In the genomic region with DNA sequence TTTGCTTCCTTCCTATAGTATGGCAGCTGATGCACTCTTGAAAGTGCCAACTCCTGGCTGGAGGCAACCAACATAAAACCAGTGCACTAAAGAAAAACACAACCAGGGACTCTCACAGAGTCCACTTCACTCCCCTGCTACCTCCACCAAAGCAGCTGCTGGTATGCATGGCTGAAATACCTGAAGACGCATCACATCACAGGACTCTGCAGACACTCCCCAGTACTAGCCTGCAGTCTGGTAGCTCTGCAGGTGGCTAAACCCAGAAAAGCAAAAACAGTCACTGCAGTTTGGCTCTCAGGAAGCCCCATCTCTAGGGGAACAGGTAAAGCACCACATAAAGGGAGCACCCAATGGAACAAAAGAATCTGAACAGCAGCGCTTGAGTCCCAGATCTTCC, we compare ENCODE assay signal across 20 cellular contexts.
DNase-seq lines count a peak whose midpoint lies in the region; ATAC-seq and TF ChIP-seq lines count a peak whose summit lies in the region.
"Had no signal": no experiment of that assay in that cellular context is flagged by ENCODE, and none has a peak within 500 bp of the region (broad histone marks: within the 10 kb centered on the region; RNA-seq: fewer than 3 reads in every experiment).

No MANE protein-coding gene starts in this region.

- no peaks in the 10 kb centered on the region for H3K9me2 ChIP-seq in GM23338 (ENCODE audit: insufficient read depth)

- ATAC-seq in GM23338 (peak; percentile 67), WTC11 (peak; percentile 84)
- ATAC-seq: GM12878, HepG2 had no signal

- POLR2A ChIA-PET in WTC11 (lab: Charles Lee): no interaction called here

- H3K27ac Mint-ChIP-seq in GM23338 (peak overlapping the region; percentile 73), WTC11 (no peak overlapping the region; the same call in 1 of the 2 replicates), HFFc6 (no peak overlapping the region)
- H3K27ac Mint-ChIP-seq: CD4-positive, alpha-beta T cell; IgD-negative memory B cell had no signal

- H2AFZ ChIP-seq in GM23338: 0 out of 2 replicates have a peak overlapping the region, but pooled peaks have one; percentile 39
- H2AFZ ChIP-seq: GM23248 had no signal

- H4K20me1 ChIP-seq in GM23338 (replicated peaks; ENCODE audit: insufficient read depth): no peaks in the 10 kb centered on the region

- DNase-seq in ELF-1 (ENCODE audit: low read depth, low spot score) (peak; percentile 23), GM23338 (ENCODE audit: low spot score) (peak; percentile 42), WTC11 (ENCODE audit: low spot score) (no peak), iPS DF 19.7 (ENCODE audit: low read depth, low spot score) (peak; percentile 25), erythroblast (lab: John Stamatoyannopoulos, UW) (no peak), HFFc6 (no peak), NCI-H2196 treated with DMSO at 0.1 percent for 48 hours (lab: John Stamatoyannopoulos, UW; ENCODE audit: unreplicated experiment) (no peak), RPMI8226 (no peak)
- DNase-seq: ACHN; AML-193; Caco-2; CD4-positive, alpha-beta T cell; DMS79 treated with DMSO at 0.1 percent for 48 hours; GM23248; H7; KBM-7 had no signal

- no peak for TF ChIP-seq CTCF in GM23338 (conservative IDR thresholded peaks at IDR 0.05; ENCODE audit: low read depth in 2 of 2)
- TF ChIP-seq CTCF in WTC11 (IDR thresholded peaks at IDR 0.05): no peak
- no peak for TF ChIP-seq CTCF in HFFc6 (IDR thresholded peaks at IDR 0.05)

- no peaks in the 10 kb centered on the region for H3K79me2 ChIP-seq in GM23338 (replicated peaks; ENCODE audit: insufficient read depth)

- H3F3A ChIP-seq in GM23338 (replicated peaks; ENCODE audit: low read depth): no peaks in the 10 kb centered on the region

- no peaks in the 10 kb centered on the region for H3K27me3 ChIP-seq in GM23338 (ENCODE audit: insufficient read depth)

- no peak overlapping the region for H3K4me3 Mint-ChIP-seq in GM23338
- no peak overlapping the region for H3K4me3 Mint-ChIP-seq in WTC11
- no peak overlapping the region for H3K4me3 Mint-ChIP-seq in HFFc6
- H3K4me3 Mint-ChIP-seq: CD4-positive, alpha-beta T cell; IgD-negative memory B cell had no signal

- H3K4me1 ChIP-seq in GM23338 (ENCODE audit: insufficient read depth): no peaks in the 10 kb centered on the region
- H3K4me1 ChIP-seq: Caco-2 had no signal

- H3K36me3 Mint-ChIP-seq in GM23338 (ENCODE audit: low read depth) (no peaks in the 10 kb centered on the region), WTC11 (no peaks in the 10 kb centered on the region), HFFc6 (ENCODE audit: low read depth) (no peaks in the 10 kb centered on the region)

- CTCF ChIA-PET in WTC11 (lab: Charles Lee): interaction anchor here (0.9 kb wide), 1 partner anchor 141 kb away, joined by 3 read pairs; no protein-coding TSS in a partner anchor

- H3K4me1 Mint-ChIP-seq in GM23338: peaks cover 5% of the 10 kb centered on the region
- H3K4me1 Mint-ChIP-seq in WTC11: peaks cover 10% of the 10 kb centered on the region
- no peaks in the 10 kb centered on the region for H3K4me1 Mint-ChIP-seq in HFFc6 (ENCODE audit: low read depth)
- H3K4me1 Mint-ChIP-seq: IgD-negative memory B cell had no signal

- H3K36me3 ChIP-seq in GM23338 (ENCODE audit: insufficient read depth): no peaks in the 10 kb centered on the region

- H3K4me3 ChIP-seq in GM23338: no peak overlapping the region
- H3K4me3 ChIP-seq: GM12878, GM23248 had no signal

- H3K4me2 ChIP-seq in GM23338: no peak overlapping the region

- no peak overlapping the region for H3K27ac ChIP-seq in GM23338 (ENCODE audit: low read depth)
- H3K27ac ChIP-seq: C4-2B, GM23248 had no signal

- peaks cover 2% of the 10 kb centered on the region for H3K27me3 Mint-ChIP-seq in GM23338 (ENCODE audit: insufficient read depth, low read depth, poor library complexity)
- no peaks in the 10 kb centered on the region for H3K27me3 Mint-ChIP-seq in WTC11 (ENCODE audit: low read depth)
- H3K27me3 Mint-ChIP-seq in HFFc6 (ENCODE audit: insufficient read depth): no peaks in the 10 kb centered on the region; the same call in 1 of the 2 replicates
- H3K27me3 Mint-ChIP-seq: CD4-positive, alpha-beta T cell; IgD-negative memory B cell had no signal

- H3K9me3 Mint-ChIP-seq in GM23338: no peaks in the 10 kb centered on the region; the same call in 2 of the 3 replicates
- H3K9me3 Mint-ChIP-seq in WTC11: peaks cover 4% of the 10 kb centered on the region; the same call in 1 of the 2 replicates
- H3K9me3 Mint-ChIP-seq in HFFc6: peaks cover 56% of the 10 kb centered on the region

- no peak for TF ChIP-seq POLR2A in erythroblast (IDR thresholded peaks at IDR 0.05; ENCODE audit: low read length)

TF ChIP-seq in WTC11, 78 proteins besides CTCF, POLR2A, EP300 and RAD21:
- no peak for TF ChIP-seq KAT7 (CRISPR knock-in tag; IDR thresholded peaks at IDR 0.05; ENCODE audit: borderline replicate concordance)
- TF ChIP-seq, protein P1, sequence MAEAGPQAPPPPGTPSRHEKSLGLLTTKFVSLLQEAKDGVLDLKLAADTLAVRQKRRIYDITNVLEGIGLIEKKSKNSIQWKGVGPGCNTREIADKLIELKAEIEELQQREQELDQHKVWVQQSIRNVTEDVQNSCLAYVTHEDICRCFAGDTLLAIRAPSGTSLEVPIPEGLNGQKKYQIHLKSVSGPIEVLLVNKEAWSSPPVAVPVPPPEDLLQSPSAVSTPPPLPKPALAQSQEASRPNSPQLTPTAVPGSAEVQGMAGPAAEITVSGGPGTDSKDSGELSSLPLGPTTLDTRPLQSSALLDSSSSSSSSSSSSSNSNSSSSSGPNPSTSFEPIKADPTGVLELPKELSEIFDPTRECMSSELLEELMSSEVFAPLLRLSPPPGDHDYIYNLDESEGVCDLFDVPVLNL (CRISPR knock-in tag; IDR thresholded peaks at IDR 0.05; ENCODE audit: borderline replicate concordance, low read depth): no peak
- TF ChIP-seq ZNF219 (CRISPR knock-in tag; IDR thresholded peaks at IDR 0.05; ENCODE audit: borderline replicate concordance): no peak
- TF ChIP-seq, protein P2, sequence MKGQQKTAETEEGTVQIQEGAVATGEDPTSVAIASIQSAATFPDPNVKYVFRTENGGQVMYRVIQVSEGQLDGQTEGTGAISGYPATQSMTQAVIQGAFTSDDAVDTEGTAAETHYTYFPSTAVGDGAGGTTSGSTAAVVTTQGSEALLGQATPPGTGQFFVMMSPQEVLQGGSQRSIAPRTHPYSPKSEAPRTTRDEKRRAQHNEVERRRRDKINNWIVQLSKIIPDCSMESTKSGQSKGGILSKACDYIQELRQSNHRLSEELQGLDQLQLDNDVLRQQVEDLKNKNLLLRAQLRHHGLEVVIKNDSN (CRISPR knock-in tag; IDR thresholded peaks at IDR 0.05): no peak
- no peak for TF ChIP-seq CREB1 (CRISPR knock-in tag; IDR thresholded peaks at IDR 0.05)
- no peak for TF ChIP-seq PRRX2 (CRISPR knock-in tag; IDR thresholded peaks at IDR 0.05)
- no peak for TF ChIP-seq ETV6 (CRISPR knock-in tag; IDR thresholded peaks at IDR 0.05)
- no peak for TF ChIP-seq NFE2L1 (CRISPR knock-in tag; IDR thresholded peaks at IDR 0.05)
- TF ChIP-seq, protein P3, sequence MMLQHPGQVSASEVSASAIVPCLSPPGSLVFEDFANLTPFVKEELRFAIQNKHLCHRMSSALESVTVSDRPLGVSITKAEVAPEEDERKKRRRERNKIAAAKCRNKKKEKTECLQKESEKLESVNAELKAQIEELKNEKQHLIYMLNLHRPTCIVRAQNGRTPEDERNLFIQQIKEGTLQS (CRISPR knock-in tag; conservative IDR thresholded peaks at IDR 0.05): no peak
- no peak for TF ChIP-seq ELF4 (CRISPR knock-in tag; IDR thresholded peaks at IDR 0.05; ENCODE audit: low read depth)

Comparison
In these comparisons a context has a peak if more than half of its experiments do, and no peak if none do; other contexts are left out.
1. DNase-seq: peak in ELF-1 (single experiment), GM23338 (single experiment) and iPS DF 19.7 (single experiment); none in WTC11 (single experiment), erythroblast (0 of 2), HFFc6 (single experiment), NCI-H2196 treated with DMSO at 0.1 percent for 48 hours (single experiment) and RPMI8226 (single experiment).